ENCODE assay signal across 1 cellular context in genomic region chr22:19582033-19582693, GRCh38.
TF ChIP-seq lines count a peak whose summit lies in the region.

No MANE protein-coding gene starts in this region.

TF ChIP-seq in K562, 482 proteins besides CTCF, POLR2A, EP300 and RAD21 (continued from another document and continues in another):
- no peak for TF ChIP-seq L3MBTL2 (IDR thresholded peaks at IDR 0.05)
- no peak for TF ChIP-seq KAT8 (IDR thresholded peaks at IDR 0.05; ENCODE audit: low read depth)
- no peak for TF ChIP-seq ZZZ3 (IDR thresholded peaks at IDR 0.05)
- no peak for TF ChIP-seq CHCHD3 (CRISPR knock-in tag; IDR thresholded peaks at IDR 0.05)
- no peak for TF ChIP-seq ZMIZ1 (IDR thresholded peaks at IDR 0.05; ENCODE audit: low read depth in 2 of 2, low read length in 2 of 2)
- TF ChIP-seq CEBPG (CRISPR knock-in tag; IDR thresholded peaks at IDR 0.05), result no peak
- TF ChIP-seq CEBPG (tag; conservative IDR thresholded peaks at IDR 0.05 in 1 of 2, IDR thresholded peaks at IDR 0.05 in 1 of 2), result no peak
- TF ChIP-seq ETS2 (tag; IDR thresholded peaks at IDR 0.05; ENCODE audit: borderline replicate concordance, poor library complexity, severe bottlenecking), result no peak
- TF ChIP-seq ETV1 (tag; conservative IDR thresholded peaks at IDR 0.05; ENCODE audit: low read depth), result peak; percentile 80; the same call in 1 of the 2 replicates
- no peak for TF ChIP-seq HOXB6 (CRISPR knock-in tag; IDR thresholded peaks at IDR 0.05; ENCODE audit: borderline replicate concordance)
- 0 out of 2 replicates have a peak, but pooled peaks have one; percentile 26 for TF ChIP-seq RHOXF2B (CRISPR knock-in tag; conservative IDR thresholded peaks at IDR 0.05)
- TF ChIP-seq RFX7 (CRISPR knock-in tag; IDR thresholded peaks at IDR 0.05), result no peak
- no peak for TF ChIP-seq ZNF280A (IDR thresholded peaks at IDR 0.05; ENCODE audit: low read depth, partially characterized antibody)
- TF ChIP-seq FOSL1 (tag; conservative IDR thresholded peaks at IDR 0.05), result peak; percentile 63; the same call in 1 of the 2 replicates
- no peak for TF ChIP-seq ZNF217 (CRISPR knock-in tag; IDR thresholded peaks at IDR 0.05)
- TF ChIP-seq SIN3A (IDR thresholded peaks at IDR 0.05; ENCODE audit: borderline replicate concordance in 2 of 2, control insufficient read depth in 1 of 2, low read depth in 2 of 2, low read length in 2 of 2), result no peak
- peak; percentile 57 for TF ChIP-seq ZNF699 (CRISPR knock-in tag; IDR thresholded peaks at IDR 0.05; ENCODE audit: insufficient replicate concordance)
- TF ChIP-seq ARNT (IDR thresholded peaks at IDR 0.05), result no peak; a peak in 1 of 4 replicates
- peak; percentile 57; the same call in 1 of the 2 replicates for TF ChIP-seq RNF2 (IDR thresholded peaks at IDR 0.05)
- peak; percentile 84 for TF ChIP-seq MEIS2 (IDR thresholded peaks at IDR 0.05; ENCODE audit: partially characterized antibody)
- no peak for TF ChIP-seq SIX5 (IDR thresholded peaks at IDR 0.05; ENCODE audit: borderline replicate concordance in 1 of 2, insufficient read depth in 1 of 2, low read depth in 1 of 2, low read length in 2 of 2)
- no peak for TF ChIP-seq RBFOX2 (IDR thresholded peaks at IDR 0.05; ENCODE audit: low read depth, low read length)
- no peak for TF ChIP-seq ATF7 (IDR thresholded peaks at IDR 0.05)
- no peak for TF ChIP-seq TFAM (CRISPR knock-in tag; conservative IDR thresholded peaks at IDR 0.05)
- TF ChIP-seq ZBTB5 (IDR thresholded peaks at IDR 0.05), result no peak
- TF ChIP-seq UBTF (IDR thresholded peaks at IDR 0.05; ENCODE audit: borderline replicate concordance in 1 of 2, low read depth in 2 of 2, low read length in 2 of 2), result no peak
- no peak for TF ChIP-seq XRCC3 (IDR thresholded peaks at IDR 0.05)
- no peak for TF ChIP-seq SMAD4 (CRISPR knock-in tag; conservative IDR thresholded peaks at IDR 0.05)
- no peak for TF ChIP-seq ZNF518B (CRISPR knock-in tag; IDR thresholded peaks at IDR 0.05)
- TF ChIP-seq EGR1 (conservative IDR thresholded peaks at IDR 0.05), result no peak
- TF ChIP-seq HMG20A (CRISPR knock-in tag; conservative IDR thresholded peaks at IDR 0.05), result no peak
- TF ChIP-seq NUFIP1 (IDR thresholded peaks at IDR 0.05; ENCODE audit: partially characterized antibody), result no peak
- no peak for TF ChIP-seq ZNF347 (CRISPR knock-in tag; IDR thresholded peaks at IDR 0.05; ENCODE audit: low read depth)
- TF ChIP-seq ZNF830 (CRISPR knock-in tag; IDR thresholded peaks at IDR 0.05), result no peak
- 0 out of 2 replicates have a peak, but pooled peaks have one; percentile 64 for TF ChIP-seq ARID4B (CRISPR knock-in tag; IDR thresholded peaks at IDR 0.05)
- TF ChIP-seq TCF3 (CRISPR knock-in tag; IDR thresholded peaks at IDR 0.05), result peak; percentile 95
- no peak for TF ChIP-seq CHD2 (IDR thresholded peaks at IDR 0.05; ENCODE audit: low read depth, low read length)
- TF ChIP-seq ZNF644 (tag; IDR thresholded peaks at IDR 0.05; ENCODE audit: low read depth), result no peak
- TF ChIP-seq KDM1A (IDR thresholded peaks at IDR 0.05), result no peak
- TF ChIP-seq NR1H2 (CRISPR knock-in tag; IDR thresholded peaks at IDR 0.05), result no peak
- TF ChIP-seq ZNF778 (CRISPR knock-in tag; IDR thresholded peaks at IDR 0.05), result no peak
- no peak for TF ChIP-seq SMC3 (conservative IDR thresholded peaks at IDR 0.05; ENCODE audit: insufficient read depth, low read depth, low read length)
- TF ChIP-seq MTA2 (IDR thresholded peaks at IDR 0.05; ENCODE audit: low read depth), result peak; percentile 79
- 0 out of 2 replicates have a peak, but pooled peaks have one; percentile 24 for TF ChIP-seq SOX6 (IDR thresholded peaks at IDR 0.05)
- no peak for TF ChIP-seq PBX2 (CRISPR knock-in tag; IDR thresholded peaks at IDR 0.05; ENCODE audit: low read depth)
- peak; percentile 72 for TF ChIP-seq PBX2 (tag; conservative IDR thresholded peaks at IDR 0.05; ENCODE audit: low read depth)
